ENCODE assay signal across 23 cellular contexts in genomic region chr4:893995-894705, GRCh38.
"Had no signal": no experiment of that assay in that cellular context is flagged by ENCODE, and none has a peak within 500 bp of the region (broad histone marks: within the 10 kb centered on the region; RNA-seq: fewer than 3 reads in every experiment).

No MANE protein-coding gene starts in this region.

- H3K9me3 ChIP-seq: mucosa of descending colon, sigmoid colon, stomach, tibial artery, upper lobe of left lung had no signal

- H3K27ac Mint-ChIP-seq: mesothelial cell of epicardium; natural killer cell treated with Interleukin-12 subunit alpha and Interleukin-12 subunit beta and Interleukin-15 and Interleukin-18, amount 100 ng/mL, for 72 hours; progenitor cell of endocrine pancreas; stimulated activated effector memory CD8-positive, alpha-beta T cell treated with anti-CD3 and anti-CD28 coated beads, Interleukin-12 subunit alpha, Interleukin-12 subunit beta, amount 100 ng/mL, for 72 hours had no signal

- H3K4me3 ChIP-seq: dorsolateral prefrontal cortex, lung, mucosa of descending colon, sigmoid colon, stomach, tibial artery, upper lobe of left lung had no signal

- FAIRE-seq: colon, frontal cortex, keratinocyte, urothelium cell line had no signal

- H3K4me1 ChIP-seq: parathyroid adenoma, sigmoid colon, stomach, tibial artery had no signal

- H3K9ac ChIP-seq: parathyroid adenoma had no signal

- ATAC-seq: left lobe of liver; mucosa of descending colon; natural killer cell treated with Interleukin-12 subunit alpha and Interleukin-12 subunit beta and Interleukin-15 and Interleukin-18, amount 100 ng/mL, for 72 hours; stimulated activated effector memory CD8-positive, alpha-beta T cell treated with anti-CD3 and anti-CD28 coated beads, Interleukin-12 subunit alpha, Interleukin-12 subunit beta, amount 100 ng/mL, for 72 hours had no signal

- H3K9me3 Mint-ChIP-seq: mesothelial cell of epicardium; naive B cell; natural killer cell treated with Interleukin-12 subunit alpha and Interleukin-12 subunit beta and Interleukin-15 and Interleukin-18, amount 100 ng/mL, for 72 hours; neural crest cell; stimulated activated effector memory CD8-positive, alpha-beta T cell treated with anti-CD3 and anti-CD28 coated beads, Interleukin-12 subunit alpha, Interleukin-12 subunit beta, amount 100 ng/mL, for 72 hours had no signal

- DNase-seq: dorsolateral prefrontal cortex; effector CD4-positive, alpha-beta T cell; mesenchymal stem cell; mucosa of descending colon; naive B cell; sigmoid colon; stimulated activated CD4-positive, alpha-beta T cell treated with anti-CD3 and anti-CD28 coated beads, Interleukin-2, amount 100 ng/mL, for 24 hours; stimulated activated CD4-positive, alpha-beta T cell treated with anti-CD3 and anti-CD28 coated beads, Interleukin-4, amount 100 ng/mL, for 24 hours; stomach; tibial artery had no signal

- H3K4me3 Mint-ChIP-seq: mesothelial cell of epicardium; naive B cell; natural killer cell treated with Interleukin-12 subunit alpha and Interleukin-12 subunit beta and Interleukin-15 and Interleukin-18, amount 100 ng/mL, for 72 hours; neural crest cell; stimulated activated effector memory CD8-positive, alpha-beta T cell treated with anti-CD3 and anti-CD28 coated beads, Interleukin-12 subunit alpha, Interleukin-12 subunit beta, amount 100 ng/mL, for 72 hours had no signal

- H2AFZ ChIP-seq: parathyroid adenoma had no signal

- H3K4me1 Mint-ChIP-seq: mesothelial cell of epicardium, neural crest cell had no signal

- H3K36me3 Mint-ChIP-seq: natural killer cell treated with Interleukin-12 subunit alpha and Interleukin-12 subunit beta and Interleukin-15 and Interleukin-18, amount 100 ng/mL, for 72 hours had no signal

- H3K27me3 ChIP-seq: dorsolateral prefrontal cortex, sigmoid colon, stomach, tibial artery, upper lobe of left lung had no signal

- H3K27ac ChIP-seq: dorsolateral prefrontal cortex, parathyroid adenoma, sigmoid colon, stomach, tibial artery, upper lobe of left lung had no signal

- H3K27me3 Mint-ChIP-seq: naive B cell; natural killer cell treated with Interleukin-12 subunit alpha and Interleukin-12 subunit beta and Interleukin-15 and Interleukin-18, amount 100 ng/mL, for 72 hours; progenitor cell of endocrine pancreas had no signal

- H3K79me2 ChIP-seq: parathyroid adenoma had no signal
